ENCODE assay signal across 1 cellular context in the genomic region with DNA sequence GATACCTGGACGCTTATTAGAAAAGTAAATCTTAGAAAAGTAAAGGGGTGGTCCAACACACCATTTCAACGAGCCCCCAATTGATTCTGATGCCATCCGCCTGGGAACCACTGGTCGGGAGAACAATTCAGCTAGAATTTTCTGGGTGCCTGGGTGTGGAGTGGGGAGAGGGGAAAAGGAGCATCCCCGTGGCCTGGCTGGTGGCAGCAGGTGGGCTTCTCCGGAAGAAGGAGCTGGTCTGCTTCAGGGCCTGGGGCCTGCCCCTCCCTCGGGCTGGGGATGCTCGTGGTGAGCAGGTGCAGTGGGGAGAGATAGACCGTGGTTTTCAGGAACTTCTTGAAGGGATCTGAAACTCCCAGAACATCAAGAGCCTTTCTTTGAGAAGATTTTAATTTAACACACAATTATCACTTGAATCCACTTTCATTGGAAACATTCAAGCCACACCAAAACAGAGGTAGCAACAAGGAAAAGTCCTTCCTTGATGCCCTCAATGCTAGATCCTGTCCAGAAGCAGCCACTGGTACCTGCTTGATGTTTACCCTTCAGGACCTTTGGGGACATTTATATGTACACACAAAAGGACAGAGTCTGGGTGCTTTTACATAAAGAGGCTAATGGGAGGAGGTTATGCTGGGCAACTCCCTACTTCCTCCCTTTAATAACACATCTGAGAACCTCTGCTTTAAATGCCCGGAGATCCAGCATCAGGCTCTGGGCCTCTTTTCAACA.
TF ChIP-seq lines count a peak whose summit lies in the region.

No MANE protein-coding gene starts in this region.

TF ChIP-seq in GM23338, 12 proteins besides CTCF, POLR2A, EP300 and RAD21 (continued from another document):
- TF ChIP-seq POLR2AphosphoS5 (IDR thresholded peaks at IDR 0.05; ENCODE audit: low read depth) (no peak), EZH2 (IDR thresholded peaks at IDR 0.05; ENCODE audit: low read depth, unreplicated experiment) (no peak)
- TF ChIP-seq, protein P1, sequence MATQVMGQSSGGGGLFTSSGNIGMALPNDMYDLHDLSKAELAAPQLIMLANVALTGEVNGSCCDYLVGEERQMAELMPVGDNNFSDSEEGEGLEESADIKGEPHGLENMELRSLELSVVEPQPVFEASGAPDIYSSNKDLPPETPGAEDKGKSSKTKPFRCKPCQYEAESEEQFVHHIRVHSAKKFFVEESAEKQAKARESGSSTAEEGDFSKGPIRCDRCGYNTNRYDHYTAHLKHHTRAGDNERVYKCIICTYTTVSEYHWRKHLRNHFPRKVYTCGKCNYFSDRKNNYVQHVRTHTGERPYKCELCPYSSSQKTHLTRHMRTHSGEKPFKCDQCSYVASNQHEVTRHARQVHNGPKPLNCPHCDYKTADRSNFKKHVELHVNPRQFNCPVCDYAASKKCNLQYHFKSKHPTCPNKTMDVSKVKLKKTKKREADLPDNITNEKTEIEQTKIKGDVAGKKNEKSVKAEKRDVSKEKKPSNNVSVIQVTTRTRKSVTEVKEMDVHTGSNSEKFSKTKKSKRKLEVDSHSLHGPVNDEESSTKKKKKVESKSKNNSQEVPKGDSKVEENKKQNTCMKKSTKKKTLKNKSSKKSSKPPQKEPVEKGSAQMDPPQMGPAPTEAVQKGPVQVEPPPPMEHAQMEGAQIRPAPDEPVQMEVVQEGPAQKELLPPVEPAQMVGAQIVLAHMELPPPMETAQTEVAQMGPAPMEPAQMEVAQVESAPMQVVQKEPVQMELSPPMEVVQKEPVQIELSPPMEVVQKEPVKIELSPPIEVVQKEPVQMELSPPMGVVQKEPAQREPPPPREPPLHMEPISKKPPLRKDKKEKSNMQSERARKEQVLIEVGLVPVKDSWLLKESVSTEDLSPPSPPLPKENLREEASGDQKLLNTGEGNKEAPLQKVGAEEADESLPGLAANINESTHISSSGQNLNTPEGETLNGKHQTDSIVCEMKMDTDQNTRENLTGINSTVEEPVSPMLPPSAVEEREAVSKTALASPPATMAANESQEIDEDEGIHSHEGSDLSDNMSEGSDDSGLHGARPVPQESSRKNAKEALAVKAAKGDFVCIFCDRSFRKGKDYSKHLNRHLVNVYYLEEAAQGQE (IDR thresholded peaks at IDR 0.05; ENCODE audit: unreplicated experiment): no peak
